In genomic region chr9:87712801-87713277, GRCh38 we compare ENCODE assay signal across 1 cellular context.
A peak's percentile ranks its signal among the peaks of the same experiment; 100 is the strongest.
TF ChIP-seq lines count a peak whose summit lies in the region.

No MANE protein-coding gene starts in this region.

TF ChIP-seq in K562, 482 proteins besides CTCF, POLR2A, EP300 and RAD21 (continued from another document and continues in another):
- TF ChIP-seq HES1 (IDR thresholded peaks at IDR 0.05; ENCODE audit: low read depth): no peak
- TF ChIP-seq E2F8 (IDR thresholded peaks at IDR 0.05; ENCODE audit: low read depth, partially characterized antibody): no peak
- no peak for TF ChIP-seq HMGXB4 (CRISPR knock-in tag; IDR thresholded peaks at IDR 0.05)
- no peak for TF ChIP-seq NFE2L1 (tag; IDR thresholded peaks at IDR 0.05; ENCODE audit: borderline replicate concordance, low read depth)
- no peak; a peak in 1 of 4 replicates for TF ChIP-seq TRIM24 (IDR thresholded peaks at IDR 0.05)
- TF ChIP-seq ZBTB33 (CRISPR knock-in tag; IDR thresholded peaks at IDR 0.05): no peak
- TF ChIP-seq ZNF449 (CRISPR knock-in tag; IDR thresholded peaks at IDR 0.05): no peak
- TF ChIP-seq CAMTA2 (CRISPR knock-in tag; conservative IDR thresholded peaks at IDR 0.05): no peak
- no peak for TF ChIP-seq GABPB2 (CRISPR knock-in tag; conservative IDR thresholded peaks at IDR 0.05)
- TF ChIP-seq E4F1 (CRISPR knock-in tag; IDR thresholded peaks at IDR 0.05; ENCODE audit: borderline replicate concordance): no peak
- no peak for TF ChIP-seq ZBTB17 (CRISPR knock-in tag; IDR thresholded peaks at IDR 0.05)
- peak; percentile 54; the same call in 1 of the 2 replicates for TF ChIP-seq PHB2 (IDR thresholded peaks at IDR 0.05; ENCODE audit: low read depth)
- TF ChIP-seq MLLT1 (IDR thresholded peaks at IDR 0.05): peak in 1 of 2 experiments; percentile 78; a peak in 1 of 4 replicates
- no peak for TF ChIP-seq ZNF217 (CRISPR knock-in tag; IDR thresholded peaks at IDR 0.05)
- 0 out of 2 replicates have a peak, but pooled peaks have one; percentile 51 for TF ChIP-seq SUPT5H (IDR thresholded peaks at IDR 0.05)
- peak; percentile 47 for TF ChIP-seq ZNF280A (IDR thresholded peaks at IDR 0.05; ENCODE audit: low read depth, partially characterized antibody)
- TF ChIP-seq TRIM25 (IDR thresholded peaks at IDR 0.05; ENCODE audit: borderline replicate concordance): 0 out of 2 replicates have a peak, but pooled peaks have one; percentile 84
- TF ChIP-seq ZNF655 (CRISPR knock-in tag; IDR thresholded peaks at IDR 0.05): no peak
- TF ChIP-seq E2F3 (CRISPR knock-in tag; IDR thresholded peaks at IDR 0.05): no peak
- TF ChIP-seq TSHZ1 (CRISPR knock-in tag; IDR thresholded peaks at IDR 0.05): no peak
- no peak for TF ChIP-seq SMAD2 (IDR thresholded peaks at IDR 0.05; ENCODE audit: low read depth, low read length)
- TF ChIP-seq ESRRA (IDR thresholded peaks at IDR 0.05; ENCODE audit: borderline replicate concordance, low read depth): no peak
- TF ChIP-seq SMAD1 (IDR thresholded peaks at IDR 0.05; ENCODE audit: low read depth, low read length, partially characterized antibody): no peak
- no peak for TF ChIP-seq ATF2 (CRISPR knock-in tag; IDR thresholded peaks at IDR 0.05)
- 0 out of 2 replicates have a peak, but pooled peaks have one; percentile 30 for TF ChIP-seq MEF2D (tag; conservative IDR thresholded peaks at IDR 0.05; ENCODE audit: low read depth)
- no peak for TF ChIP-seq FOSL1 (tag; conservative IDR thresholded peaks at IDR 0.05)
- TF ChIP-seq ZNF224 (CRISPR knock-in tag; IDR thresholded peaks at IDR 0.05): no peak
- TF ChIP-seq NONO (IDR thresholded peaks at IDR 0.05; ENCODE audit: low read depth in 2 of 2, low read length in 1 of 2): no peak
